In the genomic region with DNA sequence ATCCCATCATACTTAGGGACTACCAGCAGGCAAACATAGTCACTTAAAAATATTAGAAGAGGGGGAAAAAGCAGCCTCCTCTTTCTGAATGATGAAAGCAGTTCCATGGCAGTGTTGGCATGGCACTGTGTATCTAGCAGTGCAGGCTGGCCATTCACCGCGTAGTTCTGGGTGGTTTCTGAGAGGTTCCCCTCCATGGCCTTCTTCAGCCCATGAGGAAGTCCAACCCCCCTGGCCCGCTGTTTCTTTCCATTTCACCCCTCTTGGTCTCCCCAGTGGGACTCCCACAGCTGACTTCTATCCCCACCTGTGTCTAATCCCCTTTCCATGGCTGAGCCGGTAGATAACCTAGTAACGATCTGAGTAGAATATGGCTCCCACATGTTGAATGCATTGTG, we compare ENCODE assay signal across 13 cellular contexts. TPM values are rescaled to one million over a fixed set of nuclear protein-coding genes. Genes with fewer than 3 reads are reported as not detected.
DNase-seq lines count a peak whose midpoint lies in the region; ATAC-seq and TF ChIP-seq lines count a peak whose summit lies in the region.
"Had no signal": no experiment of that assay in that cellular context is flagged by ENCODE, and none has a peak within 500 bp of the region (broad histone marks: within the 10 kb centered on the region; RNA-seq: fewer than 3 reads in every experiment).

No MANE protein-coding gene starts in this region.

- ATAC-seq in GM23338 (no peak), RWPE2 (ENCODE audit: low read depth) (no peak), GM19463 (IDR thresholded peaks at IDR 0.05; ENCODE audit: unreplicated experiment) (no peak)
- ATAC-seq: activated naive CD8-positive, alpha-beta T cell treated with anti-CD3 and anti-CD28 coated beads, Interleukin-2, amount 50 U/mL, for 24 hours had no signal

- POLR2A ChIA-PET in CD4-positive, alpha-beta memory T cell (lab: Charles Lee; ENCODE audit: partially characterized antibody) = no interaction called here

- H3K9me3 ChIP-seq in RWPE2 (ENCODE audit: severe bottlenecking) = no peaks in the 10 kb centered on the region
- H3K9me3 ChIP-seq in left ventricle myocardium inferior (replicated peaks) = no peaks in the 10 kb centered on the region
- no peaks in the 10 kb centered on the region for H3K9me3 ChIP-seq in sigmoid colon
- no peaks in the 10 kb centered on the region for H3K9me3 ChIP-seq in CD4-positive, alpha-beta memory T cell (ENCODE audit: control insufficient read depth in 1 of 2, low read length in 2 of 2)
- H3K9me3 ChIP-seq: tibial nerve had no signal

- H3K36me3 Mint-ChIP-seq in GM23338 (ENCODE audit: low read depth) = peaks cover 18% of the 10 kb centered on the region
- H3K36me3 Mint-ChIP-seq in CD4-positive, alpha-beta memory T cell = peaks cover 34 to 38% of the 10 kb centered on the region in 2 donors
- peaks cover 40% of the 10 kb centered on the region for H3K36me3 Mint-ChIP-seq in activated naive CD4-positive, alpha-beta T cell treated with anti-CD3 and anti-CD28 coated beads, Interleukin-2, amount 10 ng/mL, durations not matched to agents 7 days and 5 days

- no peaks in the 10 kb centered on the region; the same call in 1 of the 2 replicates for H4K20me1 ChIP-seq in GM23338 (replicated peaks; ENCODE audit: insufficient read depth)

- H3K79me2 ChIP-seq in GM23338 (replicated peaks; ENCODE audit: insufficient read depth) = 0 out of 2 replicates have a peak, but pooled peaks cover 3% of the 10 kb centered on the region

- TF ChIP-seq POLR2A in sigmoid colon (IDR thresholded peaks at IDR 0.05) = no peak

- H3K4me1 ChIP-seq in GM23338 (ENCODE audit: insufficient read depth) (peaks cover 26% of the 10 kb centered on the region), RWPE2 (ENCODE audit: insufficient read depth, poor library complexity, severe bottlenecking) (peaks cover 14% of the 10 kb centered on the region), left ventricle myocardium inferior (peaks cover 66% of the 10 kb centered on the region), sigmoid colon (peaks cover 0 to 70% (median 57%) of the 10 kb centered on the region in 4 donors)
- H3K4me1 ChIP-seq in CD4-positive, alpha-beta memory T cell (ENCODE audit: insufficient read depth, low read length) = peaks cover 22% of the 10 kb centered on the region

- H3K27me3 ChIP-seq in GM23338 (ENCODE audit: insufficient read depth) (no peaks in the 10 kb centered on the region), RWPE2 (ENCODE audit: insufficient read depth, poor library complexity, severe bottlenecking) (no peaks in the 10 kb centered on the region), left ventricle myocardium inferior (ENCODE audit: low read depth) (no peaks in the 10 kb centered on the region), sigmoid colon (no peaks in the 10 kb centered on the region)
- no peaks in the 10 kb centered on the region for H3K27me3 ChIP-seq in CD4-positive, alpha-beta memory T cell (ENCODE audit: insufficient read depth, low read length)
- H3K27me3 ChIP-seq: tibial nerve had no signal

- peaks cover 38% of the 10 kb centered on the region for H3K4me1 Mint-ChIP-seq in GM23338
- peaks cover 42 to 76% (median 58%) of the 10 kb centered on the region in 4 donors for H3K4me1 Mint-ChIP-seq in CD4-positive, alpha-beta memory T cell
- peaks cover 27% of the 10 kb centered on the region for H3K4me1 Mint-ChIP-seq in activated naive CD4-positive, alpha-beta T cell treated with anti-CD3 and anti-CD28 coated beads, Interleukin-2, amount 10 ng/mL, durations not matched to agents 7 days and 5 days

- no peaks in the 10 kb centered on the region for H3K9me3 Mint-ChIP-seq in GM23338
- no peaks in the 10 kb centered on the region for H3K9me3 Mint-ChIP-seq in CD4-positive, alpha-beta memory T cell
- H3K9me3 Mint-ChIP-seq in activated naive CD4-positive, alpha-beta T cell treated with anti-CD3 and anti-CD28 coated beads, Interleukin-2, amount 10 ng/mL, durations not matched to agents 7 days and 5 days = no peaks in the 10 kb centered on the region
- H3K9me3 Mint-ChIP-seq: activated naive CD8-positive, alpha-beta T cell treated with anti-CD3 and anti-CD28 coated beads, Interleukin-2, amount 50 U/mL, for 24 hours had no signal

- H3K27me3 Mint-ChIP-seq in GM23338 (ENCODE audit: insufficient read depth, low read depth, poor library complexity) = no peaks in the 10 kb centered on the region
- no peaks in the 10 kb centered on the region for H3K27me3 Mint-ChIP-seq in CD4-positive, alpha-beta memory T cell
- no peaks in the 10 kb centered on the region for H3K27me3 Mint-ChIP-seq in activated naive CD4-positive, alpha-beta T cell treated with anti-CD3 and anti-CD28 coated beads, Interleukin-2, amount 10 ng/mL, durations not matched to agents 7 days and 5 days
- H3K27me3 Mint-ChIP-seq: activated naive CD8-positive, alpha-beta T cell treated with anti-CD3 and anti-CD28 coated beads, Interleukin-2, amount 50 U/mL, for 24 hours had no signal

- H3K36me3 ChIP-seq in GM23338 (ENCODE audit: insufficient read depth) = no peaks in the 10 kb centered on the region
- H3K36me3 ChIP-seq in RWPE2 (ENCODE audit: low read depth) = peaks cover 8% of the 10 kb centered on the region; the same call in 1 of the 2 replicates
- H3K36me3 ChIP-seq in left ventricle myocardium inferior = peaks cover 8% of the 10 kb centered on the region
- H3K36me3 ChIP-seq in sigmoid colon = peaks cover 0 to 17% (median 0%) of the 10 kb centered on the region in 4 donors
- H3K36me3 ChIP-seq in CD4-positive, alpha-beta memory T cell (ENCODE audit: insufficient read depth, low read length) = peaks cover 28% of the 10 kb centered on the region

- 93 to 97% methylated on average over 5 of the region's 5 CpGs for WGBS in sigmoid colon, 2 donors

- no peak for TF ChIP-seq EP300 in sigmoid colon (IDR thresholded peaks at IDR 0.05)

- H2AFZ ChIP-seq in GM23338 = no peak overlapping the region

- no peak overlapping the region for H3K4me2 ChIP-seq in GM23338

- no peaks in the 10 kb centered on the region for H3F3A ChIP-seq in GM23338 (replicated peaks; ENCODE audit: low read depth)

- H3K9me2 ChIP-seq in GM23338 (ENCODE audit: insufficient read depth) = no peaks in the 10 kb centered on the region

- H3K4me3 ChIP-seq in GM23338 (no peak overlapping the region), RWPE2 (ENCODE audit: severe bottlenecking) (no peak overlapping the region), left ventricle myocardium inferior (no peak overlapping the region), sigmoid colon (no peak overlapping the region)
- H3K4me3 ChIP-seq in CD4-positive, alpha-beta memory T cell (ENCODE audit: low read length in 2 of 2) = no peak overlapping the region
- H3K4me3 ChIP-seq: tibial nerve had no signal

- no peak for DNase-seq in GM23338 (ENCODE audit: low spot score)
- no peak for DNase-seq in RWPE2 (ENCODE audit: low spot score)
- no peak for DNase-seq in left ventricle myocardium inferior
- DNase-seq in sigmoid colon = peak; percentile 24
- DNase-seq in CD4-positive, alpha-beta memory T cell = no peak
- no peak for DNase-seq in activated naive CD4-positive, alpha-beta T cell treated with anti-CD3 and anti-CD28 coated beads, Interleukin-2, amount 10 ng/mL, durations not matched to agents 7 days and 5 days
- DNase-seq: activated naive CD8-positive, alpha-beta T cell treated with anti-CD3 and anti-CD28 coated beads, Interleukin-2, amount 50 U/mL, for 24 hours; mesendoderm; NCI-H1930; NCI-H524 treated with DMSO at 0.1 percent for 48 hours; stimulated activated CD4-positive, alpha-beta T cell treated with anti-CD3 and anti-CD28 coated beads, Interleukin-4, amount 100 ng/mL, for 4 hours had no signal

- no peak overlapping the region; the same call in 2 of the 3 replicates for H3K4me3 Mint-ChIP-seq in GM23338
- no peak overlapping the region for H3K4me3 Mint-ChIP-seq in CD4-positive, alpha-beta memory T cell
- no peak overlapping the region for H3K4me3 Mint-ChIP-seq in activated naive CD4-positive, alpha-beta T cell treated with anti-CD3 and anti-CD28 coated beads, Interleukin-2, amount 10 ng/mL, durations not matched to agents 7 days and 5 days
- H3K4me3 Mint-ChIP-seq: activated naive CD8-positive, alpha-beta T cell treated with anti-CD3 and anti-CD28 coated beads, Interleukin-2, amount 50 U/mL, for 24 hours had no signal

- TF ChIP-seq CTCF in GM23338 (conservative IDR thresholded peaks at IDR 0.05; ENCODE audit: low read depth in 2 of 2) = no peak
- TF ChIP-seq CTCF in RWPE2 (IDR thresholded peaks at IDR 0.05; ENCODE audit: poor library complexity, severe bottlenecking) = no peak
- no peak for TF ChIP-seq CTCF in left ventricle myocardium inferior (IDR thresholded peaks at IDR 0.05; ENCODE audit: borderline replicate concordance)
- TF ChIP-seq CTCF in sigmoid colon (IDR thresholded peaks at IDR 0.05) = no peak

- intact Hi-C loops in left ventricle myocardium inferior (cut with micrococcal nuclease) = no loop called here
- intact Hi-C loops in sigmoid colon (cut with DNase I) = no loop called here
- intact Hi-C loops in CD4-positive, alpha-beta memory T cell (cut with micrococcal nuclease) = no loop called here

- peak overlapping the region; percentile 74; the same call in 1 of the 2 replicates for H3K27ac Mint-ChIP-seq in GM23338
- H3K27ac Mint-ChIP-seq in CD4-positive, alpha-beta memory T cell = peak overlapping the region in 1 of 7 donors; percentile 17
- H3K27ac Mint-ChIP-seq in activated naive CD4-positive, alpha-beta T cell treated with anti-CD3 and anti-CD28 coated beads, Interleukin-2, amount 10 ng/mL, durations not matched to agents 7 days and 5 days = no peak overlapping the region
- H3K27ac Mint-ChIP-seq: activated naive CD8-positive, alpha-beta T cell treated with anti-CD3 and anti-CD28 coated beads, Interleukin-2, amount 50 U/mL, for 24 hours had no signal

- CTCF ChIA-PET in CD4-positive, alpha-beta memory T cell (lab: Charles Lee; ENCODE audit: partially characterized antibody) = no interaction called here
- CTCF ChIA-PET in activated naive CD4-positive, alpha-beta T cell treated with anti-CD3 and anti-CD28 coated beads, Interleukin-2, amount 10 ng/mL, durations not matched to agents 7 days and 5 days (lab: Charles Lee) = interaction anchor here (1.9 kb wide), 1 partner anchor 60 kb away, joined by 4 read pairs; no protein-coding TSS in a partner anchor

- H3K27ac ChIP-seq in GM23338 (ENCODE audit: low read depth) (no peak overlapping the region), RWPE2 (ENCODE audit: poor library complexity, severe bottlenecking) (peak overlapping the region; percentile 64), left ventricle myocardium inferior (replicated peaks) (peak overlapping the region; percentile 74), sigmoid colon (peak overlapping the region; percentile 31 to 75 (median 61))
- no peak overlapping the region for H3K27ac ChIP-seq in CD4-positive, alpha-beta memory T cell (ENCODE audit: low read depth, low read length)

TF ChIP-seq in GM23338, 12 proteins besides CTCF, POLR2A, EP300 and RAD21 (continues in another document):
- no peak for TF ChIP-seq EZH2phosphoT487 (IDR thresholded peaks at IDR 0.05; ENCODE audit: unreplicated experiment)

RNA-seq across cellular contexts. Expression of a gene that starts 17.0 kb away (rescaled TPM):
- total RNA-seq in GM23338 (2014; rRNA removed; shearing (Covaris generic)) = 8.7 and 9.7 TPM in 2 replicates
- 4.8 and 5.1 TPM in 2 replicates for polyA plus RNA-seq in GM23338 (2016; fragmentation: Nextera tagmentation; extraction: Ambion mirVana)
- 14.9 TPM for total RNA-seq in left ventricle myocardium inferior
- 10 to 100 TPM in 1 of 4 donors, 1 to 10 TPM in 3; 5.8 to 16.8 (median 8.5) TPM for total RNA-seq in sigmoid colon
- 10 to 100 TPM; 22.8 to 75.4 (median 31.5) TPM for polyA plus RNA-seq in sigmoid colon
- total RNA-seq in CD4-positive, alpha-beta memory T cell = 10 to 100 TPM; 37.2 to 38.7 TPM
- polyA plus RNA-seq in CD4-positive, alpha-beta memory T cell = 10 to 100 TPM in 1 of 2 donors, 1 to 10 TPM in 1; 2.6 to 10.7 TPM

Comparison
In these comparisons a context has a peak if more than half of its experiments do, and no peak if none do; other contexts are left out.
1. H3K27ac ChIP-seq: peak in RWPE2 (single experiment), left ventricle myocardium inferior (single experiment) and sigmoid colon (4 of 4); none in GM23338 (single experiment) and CD4-positive, alpha-beta memory T cell (single experiment).